ENCODE assay signal across 26 cellular contexts in genomic region chr11:120973501-120973900, GRCh38. TPM values are rescaled to one million over a fixed set of nuclear protein-coding genes. Genes with fewer than 3 reads are reported as not detected.
A peak's percentile ranks its signal among the peaks of the same experiment; 100 is the strongest.
DNase-seq lines count a peak whose midpoint lies in the region; ATAC-seq, FAIRE-seq and TF ChIP-seq lines count a peak whose summit lies in the region.
"Had no signal": no experiment of that assay in that cellular context is flagged by ENCODE, and none has a peak within 500 bp of the region (broad histone marks: within the 10 kb centered on the region; RNA-seq: fewer than 3 reads in every experiment).

No MANE protein-coding gene starts in this region.

- H3K36me3 ChIP-seq in MG63 (no peaks in the 10 kb centered on the region), neuronal stem cell (replicated peaks in 1 of 2; ENCODE audit: control insufficient read depth in 2 of 2, insufficient read depth in 2 of 2, low read length in 2 of 2) (no peaks in the 10 kb centered on the region)
- H3K36me3 ChIP-seq: BE2C; BLaER1 treated with 17β-estradiol and CSF1 and Interleukin-3, amounts not matched to agents 10 nM and 100 nM had no signal

- no peak for TF ChIP-seq RAD21 in A549 (conservative IDR thresholded peaks at IDR 0.05 in 1 of 2, IDR thresholded peaks at IDR 0.05 in 1 of 2)

- no peak overlapping the region for H2BK12ac ChIP-seq in neuronal stem cell (ENCODE audit: low read length)

- ATAC-seq in A549 (no peak), GM19023 (IDR thresholded peaks at IDR 0.05; ENCODE audit: unreplicated experiment) (no peak), HG03025 (IDR thresholded peaks at IDR 0.05; ENCODE audit: low FRiP score, unreplicated experiment) (no peak)
- ATAC-seq: GM12878 had no signal

- no peak for DNase-seq in A549 (ENCODE audit: low read depth in 1 of 2, low spot score in 1 of 2)
- peak; percentile 5 for DNase-seq in MG63
- peak; percentile 63 for DNase-seq in medulla oblongata (ENCODE audit: extremely low spot score)
- no peak for DNase-seq in neuronal stem cell (ENCODE audit: low spot score)
- DNase-seq in H4 (ENCODE audit: low spot score): no peak
- DNase-seq in effector CD8-positive, alpha-beta T cell (lab: John Stamatoyannopoulos, UW): no peak
- DNase-seq: ACHN; AML-193; BE2C; CD4-positive, alpha-beta T cell; CD8-positive, alpha-beta memory T cell; DMS 273 treated with DMSO at 0.1 percent for 48 hours; DMS79; EL; GDM1; GOT3; H7; HCEC 1CT had no signal

- H3K4me3 ChIP-seq in A549: no peak overlapping the region
- H3K4me3 ChIP-seq in MG63: no peak overlapping the region
- no peak overlapping the region for H3K4me3 ChIP-seq in neuronal stem cell (ENCODE audit: low read length in 2 of 2)
- H3K4me3 ChIP-seq: BLaER1 treated with 17β-estradiol and CSF1 and Interleukin-3, amounts not matched to agents 10 nM and 100 nM; GM12878 had no signal

- H4K91ac ChIP-seq in neuronal stem cell (ENCODE audit: low read depth, low read length, poor library complexity): no peak overlapping the region

- H3K79me1 ChIP-seq in neuronal stem cell (ENCODE audit: low read depth, low read length): no peaks in the 10 kb centered on the region

- TF ChIP-seq POLR2A in A549 (IDR thresholded peaks at IDR 0.05; ENCODE audit: low read length): no peak

- H3K23ac ChIP-seq in neuronal stem cell (ENCODE audit: low read depth, low read length, poor library complexity): no peak overlapping the region

- CTCF ChIA-PET in A549 (lab: Yijun Ruan, JAX): no interaction called here

- H3K27me3 ChIP-seq in MG63 (no peaks in the 10 kb centered on the region; the same call in 1 of the 2 replicates), neuronal stem cell (ENCODE audit: control insufficient read depth in 3 of 3, insufficient read depth in 3 of 3, low read depth in 1 of 3, low read length in 3 of 3) (no peaks in the 10 kb centered on the region)
- H3K27me3 ChIP-seq: BE2C; BLaER1 treated with 17β-estradiol and CSF1 and Interleukin-3, amounts not matched to agents 10 nM and 100 nM had no signal

- no peak for FAIRE-seq in A549 (lab: Jason Lieb, UNC)
- FAIRE-seq: A204.1, D721Med, GM12878, GM18507 had no signal

- H3K14ac ChIP-seq in neuronal stem cell (ENCODE audit: low read length): no peak overlapping the region

- no peak for TF ChIP-seq EP300 in A549 (IDR thresholded peaks at IDR 0.05)

- H2AK5ac ChIP-seq in neuronal stem cell (ENCODE audit: low read depth, low read length): no peak overlapping the region

- no peak overlapping the region for H3K18ac ChIP-seq in neuronal stem cell (ENCODE audit: low read length)

- H3K4me2 ChIP-seq in A549: no peak overlapping the region
- no peak overlapping the region for H3K4me2 ChIP-seq in neuronal stem cell (ENCODE audit: insufficient read depth, low read length, poor library complexity, severe bottlenecking)
- H3K4me2 ChIP-seq: BLaER1 treated with 17β-estradiol and CSF1 and Interleukin-3, amounts not matched to agents 10 nM and 100 nM had no signal

- no peak overlapping the region for H2BK15ac ChIP-seq in neuronal stem cell (ENCODE audit: low read length)

- H3K9me3 ChIP-seq in A549 (no peaks in the 10 kb centered on the region), MG63 (no peaks in the 10 kb centered on the region), neuronal stem cell (replicated peaks in 1 of 2; ENCODE audit: control insufficient read depth in 2 of 2, insufficient read depth in 1 of 2, low read depth in 1 of 2, low read length in 2 of 2) (no peaks in the 10 kb centered on the region)
- H3K9me3 ChIP-seq: BE2C; BLaER1 treated with 17β-estradiol and CSF1 and Interleukin-3, amounts not matched to agents 10 nM and 100 nM had no signal

- H3K4ac ChIP-seq in neuronal stem cell (ENCODE audit: low read length): no peak overlapping the region

- no peak overlapping the region for H2BK120ac ChIP-seq in neuronal stem cell (ENCODE audit: low read depth, low read length)

- no peaks in the 10 kb centered on the region for H3K4me1 ChIP-seq in A549
- H3K4me1 ChIP-seq in neuronal stem cell (ENCODE audit: control insufficient read depth in 2 of 2, insufficient read depth in 1 of 2, low read depth in 1 of 2, low read length in 2 of 2): no peaks in the 10 kb centered on the region
- H3K4me1 ChIP-seq: BE2C; BLaER1 treated with 17β-estradiol and CSF1 and Interleukin-3, amounts not matched to agents 10 nM and 100 nM had no signal

- H4K8ac ChIP-seq in neuronal stem cell (ENCODE audit: low read depth, low read length): no peak overlapping the region

- no peak overlapping the region for H3K27ac ChIP-seq in A549
- no peak overlapping the region for H3K27ac ChIP-seq in neuronal stem cell (replicated peaks; ENCODE audit: low read length)
- H3K27ac ChIP-seq: 22Rv1; BLaER1 treated with 17β-estradiol and CSF1 and Interleukin-3, amounts not matched to agents 10 nM and 100 nM had no signal

- H2BK5ac ChIP-seq in neuronal stem cell (ENCODE audit: low read length): no peak overlapping the region

- no peak overlapping the region for H2AFZ ChIP-seq in neuronal stem cell (ENCODE audit: low read length)

- 10% methylated on average over 7 of the region's 7 CpGs for WGBS in A549 (ENCODE audit: missing lambda C conversion rate)
- no CpG with 5 or more reads among the region's 7 CpGs for WGBS in neuronal stem cell (ENCODE audit: extremely low coverage in 2 of 2, insufficient read length in 2 of 2, insufficient replicate concordance in 1 of 2), 2 donors

- H3K9ac ChIP-seq in neuronal stem cell (ENCODE audit: low read depth, low read length, poor library complexity): peak overlapping the region; percentile 17
- H3K9ac ChIP-seq: BLaER1 treated with 17β-estradiol and CSF1 and Interleukin-3, amounts not matched to agents 10 nM and 100 nM had no signal

- no peak for TF ChIP-seq CTCF in A549 (IDR thresholded peaks at IDR 0.05)

- POLR2A ChIA-PET in A549 (lab: Yijun Ruan, JAX): no interaction called here

TF ChIP-seq in A549, 52 proteins besides CTCF, POLR2A, EP300 and RAD21:
- TF ChIP-seq CBX8 (IDR thresholded peaks at IDR 0.05) (0 out of 2 replicates have a peak, but pooled peaks have one; percentile 32), BCL3 (IDR thresholded peaks at IDR 0.05) (no peak), MAFK (IDR thresholded peaks at IDR 0.05; ENCODE audit: partially characterized antibody) (no peak), KDM5A (IDR thresholded peaks at IDR 0.05) (no peak), MYC (IDR thresholded peaks at IDR 0.05; ENCODE audit: borderline replicate concordance, low read length) (no peak), HOXB13 (CRISPR knock-in tag; IDR thresholded peaks at IDR 0.05; ENCODE audit: low read depth) (no peak), RNF2 (IDR thresholded peaks at IDR 0.05; ENCODE audit: borderline replicate concordance, low read depth) (no peak)

RNA-seq across cellular contexts. Expression of gene TBCEL, which starts 50.4 kb away (rescaled TPM):
- polyA plus RNA-seq in A549 (2011; rRNA removed) (10.9 and 11.9 TPM in 2 replicates), A549 (2017; fragmentation: RNase III; extraction: RNeasy Plus Mini Kit Qiagen cat#74134 plus additional on column Dnase treatment) (5.9 to 6.6 TPM (median 6.1 TPM) in 3 replicates)
- 1.8 and 2.4 TPM in 2 replicates for polyA plus RNA-seq in A549 (2012; cell fraction: cytosol; rRNA removed)
- polyA plus RNA-seq in A549 (2012; cell fraction: nucleus; rRNA removed): 1.8 and 4.1 TPM in 2 replicates
- 8.0 and 12.4 TPM in 2 replicates for polyA minus RNA-seq in A549 (2011; rRNA and poly(A)+ RNA removed)
- total RNA-seq in MG63 (2014; rRNA removed; shearing (Covaris generic); ENCODE audit: low replicate concordance): 8.6 and 23.0 TPM in 2 replicates
- polyA plus RNA-seq in neuronal stem cell (2013, experiment 1 of 2): 6.8 TPM
- 6.7 TPM for polyA plus RNA-seq in neuronal stem cell (2013, experiment 2 of 2)
- total RNA-seq in H4 (2014; rRNA removed; shearing (Covaris generic)): 6.5 and 10.0 TPM in 2 replicates

Comparison
In these comparisons a context has a peak if more than half of its experiments do, and no peak if none do; other contexts are left out.
1. DNase-seq: peak in MG63 (single experiment) and medulla oblongata (single experiment); none in A549 (0 of 2), neuronal stem cell (single experiment), H4 (single experiment) and effector CD8-positive, alpha-beta T cell (single experiment).